In genomic region chr2:57759822-57760300, GRCh38 we compare ENCODE assay signal across 8 cellular contexts.
DNase-seq lines count a peak whose midpoint lies in the region; ATAC-seq and TF ChIP-seq lines count a peak whose summit lies in the region.

No MANE protein-coding gene starts in this region.

- H3K27ac ChIP-seq in GM23338 (ENCODE audit: low read depth) (no peak overlapping the region), Karpas-422 (ENCODE audit: low read length) (no peak overlapping the region)

- no peaks in the 10 kb centered on the region for H3K79me2 ChIP-seq in GM23338 (replicated peaks; ENCODE audit: insufficient read depth)
- H3K79me2 ChIP-seq in Karpas-422 (ENCODE audit: low read length): no peaks in the 10 kb centered on the region

- no peak overlapping the region for H3K27ac Mint-ChIP-seq in GM23338

- H3K9me2 ChIP-seq in GM23338 (ENCODE audit: insufficient read depth) (peaks cover 4% of the 10 kb centered on the region; the same call in 1 of the 2 replicates), Karpas-422 (replicated peaks; ENCODE audit: insufficient read depth, low read length) (no peaks in the 10 kb centered on the region)

- peaks cover 4% of the 10 kb centered on the region for H3K27me3 Mint-ChIP-seq in GM23338 (ENCODE audit: insufficient read depth, low read depth, poor library complexity)

- no peaks in the 10 kb centered on the region for H3K36me3 ChIP-seq in GM23338 (ENCODE audit: insufficient read depth)
- no peaks in the 10 kb centered on the region for H3K36me3 ChIP-seq in Karpas-422 (ENCODE audit: insufficient read depth, low read length)
- H3K36me3 ChIP-seq in neuron (ENCODE audit: insufficient read depth, low read length): no peaks in the 10 kb centered on the region

- H3F3A ChIP-seq in GM23338 (replicated peaks; ENCODE audit: low read depth): no peaks in the 10 kb centered on the region

- H3K4me3 ChIP-seq in GM23338 (peak overlapping the region; percentile 36), Karpas-422 (ENCODE audit: low read length) (peak overlapping the region; percentile 42; the same call in 1 of the 2 replicates), foreskin fibroblast (ENCODE audit: low read depth in 1 of 2, low read length in 2 of 2) (peak overlapping the region; percentile 31 to 46), neuron (ENCODE audit: low read length) (peak overlapping the region; percentile 34)

- H3K36me3 Mint-ChIP-seq in GM23338 (ENCODE audit: low read depth): no peaks in the 10 kb centered on the region

- H3K4me2 ChIP-seq in GM23338 (peak overlapping the region; percentile 70), Karpas-422 (ENCODE audit: low read depth, low read length, poor library complexity, severe bottlenecking) (peak overlapping the region; percentile 64)

- peak overlapping the region; percentile 29; the same call in 1 of the 2 replicates for H3K9ac ChIP-seq in Karpas-422 (ENCODE audit: low read length)

- H2AFZ ChIP-seq in GM23338: peak overlapping the region; percentile 95; the same call in 1 of the 2 replicates
- peak overlapping the region; percentile 94; the same call in 1 of the 2 replicates for H2AFZ ChIP-seq in Karpas-422 (ENCODE audit: low read length)
- H2AFZ ChIP-seq in neuron (ENCODE audit: low read depth, low read length): peak overlapping the region; percentile 89

- no peak overlapping the region; the same call in 2 of the 3 replicates for H3K4me3 Mint-ChIP-seq in GM23338

- peak; percentile 99 for ATAC-seq in GM23338

- no peaks in the 10 kb centered on the region for H4K20me1 ChIP-seq in GM23338 (replicated peaks; ENCODE audit: insufficient read depth)
- no peaks in the 10 kb centered on the region for H4K20me1 ChIP-seq in Karpas-422 (ENCODE audit: insufficient read depth, low read depth, low read length)

- DNase-seq in EL (peak; percentile 78), GM23338 (ENCODE audit: low spot score) (peak; percentile 88), Karpas-422 (peak; percentile 89), RKO (ENCODE audit: low spot score) (peak; percentile 72), foreskin fibroblast (peak; percentile 63 to 91), stromal cell of bone marrow (ENCODE audit: low read depth) (peak; percentile 47)
- peak; percentile 53 for DNase-seq in activated T-helper 9 cell treated with anti-CD3 and anti-CD28 coated beads, Interleukin-2, amount 50 U/mL, for 16 hours (ENCODE audit: low read depth)

- H3K27me3 ChIP-seq in GM23338 (ENCODE audit: insufficient read depth): no peaks in the 10 kb centered on the region
- H3K27me3 ChIP-seq in Karpas-422 (ENCODE audit: low read length): no peaks in the 10 kb centered on the region
- H3K27me3 ChIP-seq in neuron (ENCODE audit: insufficient read depth, low read length): no peaks in the 10 kb centered on the region

- no peaks in the 10 kb centered on the region for H3K9me3 ChIP-seq in Karpas-422 (ENCODE audit: low read length)
- no peaks in the 10 kb centered on the region for H3K9me3 ChIP-seq in neuron (ENCODE audit: low read length)

- no peaks in the 10 kb centered on the region for H3K9me3 Mint-ChIP-seq in GM23338

- H3K4me1 ChIP-seq in GM23338 (ENCODE audit: insufficient read depth) (peaks cover 23% of the 10 kb centered on the region), Karpas-422 (ENCODE audit: low read length) (peaks cover 19% of the 10 kb centered on the region), neuron (ENCODE audit: insufficient read depth, low read length) (peaks cover 37% of the 10 kb centered on the region)

- H3K4me1 Mint-ChIP-seq in GM23338: peaks cover 36% of the 10 kb centered on the region

- TF ChIP-seq CTCF in GM23338 (conservative IDR thresholded peaks at IDR 0.05; ENCODE audit: low read depth in 2 of 2): peak; percentile 94 to 97
- peak; percentile 91 for TF ChIP-seq CTCF in foreskin fibroblast (IDR thresholded peaks at IDR 0.05; ENCODE audit: low read depth, low read length)

TF ChIP-seq in GM23338, 12 proteins besides CTCF, POLR2A, EP300 and RAD21:
- TF ChIP-seq JUNB (IDR thresholded peaks at IDR 0.05; ENCODE audit: unreplicated experiment) (no peak), EZH2phosphoT487 (IDR thresholded peaks at IDR 0.05; ENCODE audit: unreplicated experiment) (no peak), NANOG (IDR thresholded peaks at IDR 0.05; ENCODE audit: borderline replicate concordance) (no peak), CREB1 (CRISPR knock-in tag; IDR thresholded peaks at IDR 0.05; ENCODE audit: low read depth) (no peak)
